Comparison of ENCODE assay signal across 1 cellular context in genomic region chr11:77093987-77094840, GRCh38.
TF ChIP-seq lines count a peak whose summit lies in the region.

No MANE protein-coding gene starts in this region.

TF ChIP-seq in K562, 482 proteins besides CTCF, POLR2A, EP300 and RAD21:
- TF ChIP-seq, protein P1, sequence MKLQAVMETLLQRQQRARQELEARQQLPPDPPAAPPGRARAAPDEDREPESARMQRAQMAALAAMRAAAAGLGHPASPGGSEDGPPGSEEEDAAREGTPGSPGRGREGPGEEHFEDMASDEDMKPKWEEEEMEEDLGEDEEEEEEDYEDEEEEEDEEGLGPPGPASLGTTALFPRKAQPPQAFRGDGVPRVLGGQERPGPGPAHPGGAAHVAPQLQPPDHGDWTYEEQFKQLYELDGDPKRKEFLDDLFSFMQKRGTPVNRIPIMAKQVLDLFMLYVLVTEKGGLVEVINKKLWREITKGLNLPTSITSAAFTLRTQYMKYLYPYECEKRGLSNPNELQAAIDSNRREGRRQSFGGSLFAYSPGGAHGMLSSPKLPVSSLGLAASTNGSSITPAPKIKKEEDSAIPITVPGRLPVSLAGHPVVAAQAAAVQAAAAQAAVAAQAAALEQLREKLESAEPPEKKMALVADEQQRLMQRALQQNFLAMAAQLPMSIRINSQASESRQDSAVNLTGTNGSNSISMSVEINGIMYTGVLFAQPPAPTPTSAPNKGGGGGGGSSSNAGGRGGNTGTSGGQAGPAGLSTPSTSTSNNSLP (IDR thresholded peaks at IDR 0.05; ENCODE audit: borderline replicate concordance, low read depth, low read length) = no peak
- no peak for TF ChIP-seq TFAP4 (CRISPR knock-in tag; IDR thresholded peaks at IDR 0.05; ENCODE audit: borderline replicate concordance)
- TF ChIP-seq NFIC (IDR thresholded peaks at IDR 0.05) = peak; percentile 54
